9 cellular contexts compared by ENCODE assay signal in the genomic region with DNA sequence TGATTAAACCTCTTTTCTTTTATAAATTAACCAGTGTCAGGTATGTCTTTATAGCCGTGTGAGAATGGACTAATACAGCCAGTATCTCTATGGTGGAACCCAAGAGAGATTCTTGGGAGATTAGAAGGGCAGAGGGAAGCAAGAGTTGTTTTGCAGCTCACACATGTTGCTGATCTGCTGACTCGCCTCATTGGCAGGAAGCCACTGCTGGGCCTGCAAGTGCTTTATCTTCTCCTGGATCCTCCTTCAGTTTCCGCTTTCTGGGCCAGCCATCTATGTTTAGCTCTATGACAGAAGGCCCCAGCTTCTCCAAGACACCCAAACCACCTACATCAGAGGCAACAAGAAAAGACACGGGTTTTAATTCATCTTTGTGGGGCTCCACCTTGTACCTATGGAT. TPM values are rescaled to one million over a fixed set of nuclear protein-coding genes. Genes with fewer than 3 reads are reported as not detected.
DNase-seq lines count a peak whose midpoint lies in the region; ATAC-seq, FAIRE-seq and TF ChIP-seq lines count a peak whose summit lies in the region.
"Had no signal": no experiment of that assay in that cellular context is flagged by ENCODE, and none has a peak within 500 bp of the region (broad histone marks: within the 10 kb centered on the region; RNA-seq: fewer than 3 reads in every experiment).

No MANE protein-coding gene starts in this region.

- in situ Hi-C loops in HepG2 (cut with HindIII; ENCODE audit: extremely low pct_ligation_motif_present, low pct_unique_long_range_greater_than_20kb) = no loop called here

- CTCF ChIA-PET in HepG2 (lab: Yijun Ruan, JAX; ENCODE audit: low intra/inter-chr PET ratio, low total read pairs) = no interaction called here

- no peak overlapping the region for H3K27ac ChIP-seq in right lobe of liver
- no peak overlapping the region for H3K27ac ChIP-seq in HepG2 (ENCODE audit: extremely low read length, insufficient read depth, low read length)
- H3K27ac ChIP-seq in left lung = no peak overlapping the region
- H3K27ac ChIP-seq in small intestine (ENCODE audit: low read depth in 1 of 2, low read length in 1 of 2) = peak overlapping the region in 1 of 2 donors; percentile 18

- H3K79me2 ChIP-seq in HepG2 (ENCODE audit: insufficient read depth, low read length) = no peaks in the 10 kb centered on the region

- no peaks in the 10 kb centered on the region for H4K20me1 ChIP-seq in HepG2 (ENCODE audit: insufficient read depth, low read length)

- H3K4me2 ChIP-seq in HepG2 (ENCODE audit: low read depth, low read length) = no peak overlapping the region

- H3K36me3 ChIP-seq in right lobe of liver (no peaks in the 10 kb centered on the region), HepG2 (replicated peaks in 1 of 2; ENCODE audit: control insufficient read depth in 1 of 2, insufficient read depth in 2 of 2, low read length in 2 of 2) (no peaks in the 10 kb centered on the region), left lung (no peaks in the 10 kb centered on the region), small intestine (ENCODE audit: control insufficient read depth in 2 of 2, insufficient read depth in 2 of 2, low read length in 2 of 2) (no peaks in the 10 kb centered on the region)

- H3K27me3 Mint-ChIP-seq in T-helper 2 cell treated with Interferon-gamma antibody and Interleukin-4, amounts not matched to agents 5 μg/mL and 100 μg/mL, for 36 hours (ENCODE audit: low read depth) = peaks cover 3% of the 10 kb centered on the region

- BruUV-seq in HepG2 (replicated peaks; lab: Mats Ljungman, UMichigan) = no TSS peak

- TF ChIP-seq CTCF in right lobe of liver (IDR thresholded peaks at IDR 0.05) (no peak), HepG2 (CRISPR knock-in tag; IDR thresholded peaks at IDR 0.05) (no peak), choroid plexus epithelial cell (conservative IDR thresholded peaks at IDR 0.05; ENCODE audit: low read depth, low read length) (no peak), left lung (IDR thresholded peaks at IDR 0.05) (no peak)

- peaks cover 3% of the 10 kb centered on the region for H3K4me1 Mint-ChIP-seq in T-helper 2 cell treated with Interferon-gamma antibody and Interleukin-4, amounts not matched to agents 5 μg/mL and 100 μg/mL, for 36 hours (ENCODE audit: low read depth)

- H2AFZ ChIP-seq in HepG2 (ENCODE audit: low read length) = no peak overlapping the region

- H3K27me3 ChIP-seq in right lobe of liver (no peaks in the 10 kb centered on the region), HepG2 (ENCODE audit: control insufficient read depth in 1 of 2, insufficient read depth in 2 of 2, low read length in 2 of 2) (no peaks in the 10 kb centered on the region; a peak in 1 of 5 replicates), left lung (no peaks in the 10 kb centered on the region), small intestine (ENCODE audit: control insufficient read depth in 2 of 2, insufficient read depth in 2 of 2, low read length in 2 of 2) (no peaks in the 10 kb centered on the region)

- peaks cover 4% of the 10 kb centered on the region for H3K9me3 Mint-ChIP-seq in T-helper 2 cell treated with Interferon-gamma antibody and Interleukin-4, amounts not matched to agents 5 μg/mL and 100 μg/mL, for 36 hours

- ATAC-seq in right lobe of liver (peak; percentile 55 to 78 (median 74)), HepG2 (no peak), left lung (peak; percentile 61), GM21619 (IDR thresholded peaks at IDR 0.05; ENCODE audit: unreplicated experiment) (no peak)

- no peak for TF ChIP-seq EP300 in HepG2 (IDR thresholded peaks at IDR 0.05; ENCODE audit: low read depth in 2 of 2, low read length in 2 of 2)
- TF ChIP-seq EP300 in HepG2 (CRISPR knock-in tag; IDR thresholded peaks at IDR 0.05; ENCODE audit: borderline replicate concordance) = no peak

- no peaks in the 10 kb centered on the region for H3K4me1 ChIP-seq in right lobe of liver
- H3K4me1 ChIP-seq in HepG2 (ENCODE audit: insufficient read depth, low read length) = no peaks in the 10 kb centered on the region
- H3K4me1 ChIP-seq in left lung = no peaks in the 10 kb centered on the region
- peaks cover 0 to 2% of the 10 kb centered on the region in 2 donors for H3K4me1 ChIP-seq in small intestine (ENCODE audit: control insufficient read depth in 2 of 2, insufficient read depth in 1 of 2, low read depth in 1 of 2, low read length in 1 of 2)

- H3K9me3 ChIP-seq in right lobe of liver = no peaks in the 10 kb centered on the region
- H3K9me3 ChIP-seq in HepG2 (ENCODE audit: low read length) = peaks cover 6% of the 10 kb centered on the region; the same call in 1 of the 2 replicates
- H3K9me3 ChIP-seq in left lung = peaks cover 0 to 11% of the 10 kb centered on the region in 2 donors
- H3K9me3 ChIP-seq in small intestine (ENCODE audit: control insufficient read depth, low read depth) = no peaks in the 10 kb centered on the region

- DNase-seq in right lobe of liver (peak; percentile 58 to 77 (median 67)), HepG2 (ENCODE audit: low spot score) (no peak), choroid plexus epithelial cell (ENCODE audit: low read depth) (peak; percentile 93), left lung (peak in 1 of 2 donors; percentile 74), small intestine (no peak)
- DNase-seq in activated CD4-positive, CD25-positive, alpha-beta regulatory T cell (lab: John Stamatoyannopoulos, UW) = no peak
- no peak for DNase-seq in T-helper 2 cell treated with Interferon-gamma antibody and Interleukin-4, amounts not matched to agents 5 μg/mL and 100 μg/mL, for 36 hours (ENCODE audit: low spot score)

- H3K4me3 ChIP-seq in right lobe of liver = no peak overlapping the region
- H3K4me3 ChIP-seq in HepG2 (replicated peaks in 1 of 3; ENCODE audit: insufficient read depth in 1 of 3, low read depth in 2 of 3, low read length in 3 of 3) = no peak overlapping the region
- H3K4me3 ChIP-seq in choroid plexus epithelial cell (ENCODE audit: low read depth, low read length) = no peak overlapping the region
- H3K4me3 ChIP-seq in left lung = no peak overlapping the region
- no peak overlapping the region for H3K4me3 ChIP-seq in small intestine (ENCODE audit: low read depth in 1 of 2, low read length in 2 of 2)

- intact Hi-C loops in right lobe of liver (cut with DNase I) = no loop called here
- intact Hi-C loops in HepG2 (cut with micrococcal nuclease; ENCODE audit: unreplicated experiment) = no loop called here
- intact Hi-C loops in left lung (cut with DNase I) = no loop called here

- no peak for FAIRE-seq in HepG2 (lab: Jason Lieb, UNC)
- no peak for FAIRE-seq in small intestine (lab: Jason Lieb, UNC)

- H3K4me3 Mint-ChIP-seq in T-helper 2 cell treated with Interferon-gamma antibody and Interleukin-4, amounts not matched to agents 5 μg/mL and 100 μg/mL, for 36 hours = no peak overlapping the region
- H3K4me3 Mint-ChIP-seq: brain had no signal

- no peak overlapping the region for H3K9ac ChIP-seq in HepG2 (ENCODE audit: insufficient read depth, low read depth, low read length)

- POLR2A ChIA-PET in HepG2 (lab: Yijun Ruan, JAX) = no interaction called here

- no peaks in the 10 kb centered on the region for H3K36me3 Mint-ChIP-seq in T-helper 2 cell treated with Interferon-gamma antibody and Interleukin-4, amounts not matched to agents 5 μg/mL and 100 μg/mL, for 36 hours (ENCODE audit: low read depth)
- H3K36me3 Mint-ChIP-seq: brain had no signal

- H3K27ac Mint-ChIP-seq in T-helper 2 cell treated with Interferon-gamma antibody and Interleukin-4, amounts not matched to agents 5 μg/mL and 100 μg/mL, for 36 hours = no peak overlapping the region

- TF ChIP-seq POLR2A in right lobe of liver (IDR thresholded peaks at IDR 0.05) (no peak), HepG2 (IDR thresholded peaks at IDR 0.05; ENCODE audit: insufficient read depth in 1 of 2, low read depth in 2 of 2, low read length in 2 of 2) (no peak)

- TF ChIP-seq RAD21 in HepG2 (CRISPR knock-in tag; IDR thresholded peaks at IDR 0.05) = no peak

- 42% methylated on average over 3 of the region's 4 CpGs for WGBS in right lobe of liver (ENCODE audit: insufficient coverage, low coverage, low lambda C conversion rate, missing lambda C conversion rate)
- WGBS in HepG2 (ENCODE audit: low lambda C conversion rate) = 14% methylated on average over 4 of the region's 4 CpGs
- 57 to 76% (median 67%) methylated on average over 4 of the region's 4 CpGs for WGBS in small intestine, 3 donors

TF ChIP-seq in HepG2, 621 proteins besides CTCF, POLR2A, EP300 and RAD21 (continues in another document):
- TF ChIP-seq ZNF614 (CRISPR knock-in tag; IDR thresholded peaks at IDR 0.05; ENCODE audit: borderline replicate concordance) (no peak), ARID2 (CRISPR knock-in tag; IDR thresholded peaks at IDR 0.05; ENCODE audit: borderline replicate concordance) (no peak), ZNF326 (CRISPR knock-in tag; IDR thresholded peaks at IDR 0.05; ENCODE audit: borderline replicate concordance) (no peak), CENPT (CRISPR knock-in tag; IDR thresholded peaks at IDR 0.05; ENCODE audit: low read depth) (no peak)

RNA-seq across cellular contexts. Expression of a gene that starts 23.4 kb away (rescaled TPM):
- total RNA-seq in right lobe of liver (1 to 10 TPM; 2.0 to 9.2 (median 4.0) TPM), HepG2 (2016; rRNA removed; fragmentation: Illumina TruSeq; extraction: Trizol) (0.02 TPM in 1 of 2 replicates, not detected in the other), left lung (1 to 10 TPM; 2.2 to 4.5 TPM)
- total RNA-seq in HepG2 (2016; cell fraction: cytosol; rRNA removed; fragmentation: Illumina TruSeq; extraction: Trizol; ENCODE audit: low read depth) = not detected in 2 replicates
- total RNA-seq in HepG2 (2016; cell fraction: insoluble cytoplasmic fraction; rRNA removed; fragmentation: Illumina TruSeq; extraction: Trizol) = 0.07 TPM in 1 of 2 replicates, not detected in the other
- 0.17 TPM in 1 of 2 replicates, not detected in the other for total RNA-seq in HepG2 (2016; cell fraction: membrane; rRNA removed; fragmentation: Illumina TruSeq; extraction: Trizol)
- total RNA-seq in HepG2 (2016; cell fraction: nucleus; rRNA removed; fragmentation: Illumina TruSeq; extraction: Trizol) = not detected in 2 replicates
- polyA plus RNA-seq in HepG2 (2011; rRNA removed) (0.04 and 0.05 TPM in 2 replicates), small intestine (10 to 100 TPM in 1 of 3 donors, 1 to 10 TPM in 1, under 1 TPM in 1; 0.67 to 29.5 (median 1.1) TPM)
- 0.05 and 0.13 TPM in 2 replicates for polyA plus RNA-seq in HepG2 (2011; cell fraction: cytosol; rRNA removed)
- polyA plus RNA-seq in HepG2 (2011; cell fraction: nucleus; rRNA removed) = 0.05 and 0.16 TPM in 2 replicates
- 0.17 and 0.23 TPM in 2 replicates for polyA plus RNA-seq in HepG2 (2012)
- polyA plus RNA-seq in HepG2 (2016; cell fraction: cytosol; fragmentation: Illumina TruSeq; extraction: Trizol; ENCODE audit: low read depth) = not detected in 2 replicates
- 0.09 TPM in 1 of 2 replicates, not detected in the other for polyA plus RNA-seq in HepG2 (2016; cell fraction: insoluble cytoplasmic fraction; fragmentation: Illumina TruSeq; extraction: Trizol; ENCODE audit: low read depth)
- not detected in 2 replicates for polyA plus RNA-seq in HepG2 (2016; cell fraction: membrane; fragmentation: Illumina TruSeq; extraction: Trizol; ENCODE audit: low read depth)
- polyA plus RNA-seq in HepG2 (2016; cell fraction: nucleus; fragmentation: Illumina TruSeq; extraction: Trizol; ENCODE audit: insufficient read depth, low read depth) = not detected in 2 replicates
- polyA minus RNA-seq in HepG2 (2011; rRNA and poly(A)+ RNA removed; ENCODE audit: low replicate concordance) = 0.05 and 0.16 TPM in 2 replicates
- not detected in 2 replicates for polyA minus RNA-seq in HepG2 (2011; cell fraction: cytosol; rRNA and poly(A)+ RNA removed)
- polyA minus RNA-seq in HepG2 (2011; cell fraction: nucleus; rRNA and poly(A)+ RNA removed) = 0.26 and 0.62 TPM in 2 replicates

Comparison
In these comparisons a context has a peak if more than half of its experiments do, and no peak if none do; other contexts are left out.
1. ATAC-seq: peak in right lobe of liver (4 of 4) and left lung (single experiment); none in HepG2 (single experiment) and GM21619 (single experiment).
2. DNase-seq: peak in right lobe of liver (3 of 3) and choroid plexus epithelial cell (single experiment); none in HepG2 (single experiment), activated CD4-positive, CD25-positive, alpha-beta regulatory T cell (0 of 4), small intestine (single experiment) and T-helper 2 cell treated with Interferon-gamma antibody and Interleukin-4, amounts not matched to agents 5 μg/mL and 100 μg/mL, for 36 hours (single experiment).